In genomic region chr3:179083977-179084376, GRCh38 we compare ENCODE assay signal across 1 cellular context.
TF ChIP-seq lines count a peak whose summit lies in the region.

No MANE protein-coding gene starts in this region.

TF ChIP-seq in WTC11, 78 proteins besides CTCF, POLR2A, EP300 and RAD21 (continued from another document):
- TF ChIP-seq FOXJ3 (CRISPR knock-in tag; IDR thresholded peaks at IDR 0.05; ENCODE audit: borderline replicate concordance): no peak
- no peak for TF ChIP-seq NR1H2 (CRISPR knock-in tag; IDR thresholded peaks at IDR 0.05)
- TF ChIP-seq JAZF1 (CRISPR knock-in tag; IDR thresholded peaks at IDR 0.05): no peak
- TF ChIP-seq CREB1 (CRISPR knock-in tag; IDR thresholded peaks at IDR 0.05): no peak
- TF ChIP-seq SMAD4 (CRISPR knock-in tag; IDR thresholded peaks at IDR 0.05): no peak
- TF ChIP-seq, protein P1, sequence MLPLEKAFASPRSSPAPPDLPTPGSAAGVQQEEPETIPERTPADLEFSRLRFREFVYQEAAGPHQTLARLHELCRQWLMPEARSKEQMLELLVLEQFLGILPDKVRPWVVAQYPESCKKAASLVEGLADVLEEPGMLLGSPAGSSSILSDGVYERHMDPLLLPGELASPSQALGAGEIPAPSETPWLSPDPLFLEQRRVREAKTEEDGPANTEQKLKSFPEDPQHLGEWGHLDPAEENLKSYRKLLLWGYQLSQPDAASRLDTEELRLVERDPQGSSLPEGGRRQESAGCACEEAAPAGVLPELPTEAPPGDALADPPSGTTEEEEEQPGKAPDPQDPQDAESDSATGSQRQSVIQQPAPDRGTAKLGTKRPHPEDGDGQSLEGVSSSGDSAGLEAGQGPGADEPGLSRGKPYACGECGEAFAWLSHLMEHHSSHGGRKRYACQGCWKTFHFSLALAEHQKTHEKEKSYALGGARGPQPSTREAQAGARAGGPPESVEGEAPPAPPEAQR (CRISPR knock-in tag; IDR thresholded peaks at IDR 0.05): no peak
- TF ChIP-seq ZNF317 (CRISPR knock-in tag; IDR thresholded peaks at IDR 0.05; ENCODE audit: borderline replicate concordance, low read depth): no peak
TF ChIP-seq in WTC11: peak in this region for 0.
